ENCODE assay signal across 21 cellular contexts in genomic region chr9:99003308-99003707, GRCh38. TPM values are rescaled to one million over a fixed set of nuclear protein-coding genes. Genes with fewer than 3 reads are reported as not detected.
"Had no signal": no experiment of that assay in that cellular context is flagged by ENCODE, and none has a peak within 500 bp of the region (broad histone marks: within the 10 kb centered on the region; RNA-seq: fewer than 3 reads in every experiment).

No MANE protein-coding gene starts in this region.

- H3K4me3 ChIP-seq: breast epithelium, SJCRH30, thoracic aorta, upper lobe of right lung had no signal

- H3K27ac Mint-ChIP-seq: activated B cell treated with CpG ODN at 0.5 μM for 24 hours; activated CD4-positive, alpha-beta T cell treated with anti-CD3 and anti-CD28 coated beads for 36 hours; activated naive CD8-positive, alpha-beta T cell treated with anti-CD3 and anti-CD28 coated beads for 36 hours; nephron progenitor cell; T-cell had no signal

- ATAC-seq: activated CD4-positive, alpha-beta T cell treated with anti-CD3 and anti-CD28 coated beads for 36 hours; left lobe of liver; sciatic nerve; stimulated activated naive B cell treated with anti-CD40 and anti-IgM and Interleukin-4, amounts not matched to agents 10 μg/mL and 1 μg/mL and 100 μg/mL, for 72 hours; T-cell; upper lobe of right lung had no signal

- H3K9me3 ChIP-seq: breast epithelium, thoracic aorta, upper lobe of right lung had no signal

- H3K4me3 Mint-ChIP-seq: activated B cell treated with CpG ODN at 0.5 μM for 24 hours; activated CD4-positive, alpha-beta T cell treated with anti-CD3 and anti-CD28 coated beads for 36 hours; activated naive CD8-positive, alpha-beta T cell treated with anti-CD3 and anti-CD28 coated beads for 36 hours; nephron progenitor cell; stimulated activated naive B cell treated with anti-CD40 and anti-IgM and Interleukin-4, amounts not matched to agents 10 μg/mL and 1 μg/mL and 100 μg/mL, for 72 hours; T-cell had no signal

- H3K27me3 Mint-ChIP-seq: activated B cell treated with CpG ODN at 0.5 μM for 24 hours; activated CD4-positive, alpha-beta T cell treated with anti-CD3 and anti-CD28 coated beads for 36 hours; activated naive CD8-positive, alpha-beta T cell treated with anti-CD3 and anti-CD28 coated beads for 36 hours; T-cell had no signal

- H3K4me1 ChIP-seq: breast epithelium, SJCRH30 had no signal

- H3K27ac ChIP-seq: breast epithelium, SJCRH30, thoracic aorta, upper lobe of right lung had no signal

- H3K9me3 Mint-ChIP-seq: activated B cell treated with CpG ODN at 0.5 μM for 24 hours; activated naive CD8-positive, alpha-beta T cell treated with anti-CD3 and anti-CD28 coated beads for 36 hours; stimulated activated naive B cell treated with anti-CD40 and anti-IgM and Interleukin-4, amounts not matched to agents 10 μg/mL and 1 μg/mL and 100 μg/mL, for 72 hours; T-cell had no signal

- H3K36me3 Mint-ChIP-seq: activated naive CD8-positive, alpha-beta T cell treated with anti-CD3 and anti-CD28 coated beads for 36 hours; stimulated activated naive B cell treated with anti-CD40 and anti-IgM and Interleukin-4, amounts not matched to agents 10 μg/mL and 1 μg/mL and 100 μg/mL, for 72 hours; T-cell had no signal

- H3K27me3 ChIP-seq: breast epithelium, SJCRH30, upper lobe of right lung had no signal

- DNase-seq: activated B cell treated with CpG ODN at 0.5 μM for 24 hours; activated CD4-positive, alpha-beta T cell treated with anti-CD3 and anti-CD28 coated beads for 36 hours; activated CD4-positive, alpha-beta T cell treated with anti-CD3 and anti-CD28 coated beads, Interleukin-2, amount 50 U/mL, for 4 hours; activated naive CD4-positive, alpha-beta T cell treated with Interleukin-2 at 50 U/mL for 16 hours; activated naive CD8-positive, alpha-beta T cell treated with anti-CD3 and anti-CD28 coated beads for 36 hours; cerebellar nuclear complex; cortex of kidney; foreskin fibroblast; nephron progenitor cell; occipital lobe; SJCRH30; small intestine; stimulated activated CD4-positive, alpha-beta T cell treated with anti-CD3 and anti-CD28 coated beads, Interleukin-2, amount 100 ng/mL, for 24 hours; stimulated activated naive B cell treated with anti-CD40 and anti-IgM and Interleukin-4, amounts not matched to agents 10 μg/mL and 1 μg/mL and 100 μg/mL, for 72 hours; T-cell; T-helper 9 cell; upper lobe of right lung had no signal

- H3K36me3 ChIP-seq: breast epithelium, SJCRH30, upper lobe of right lung had no signal

RNA-seq across cellular contexts. Expression of gene COL15A1, which starts 59.6 kb away (rescaled TPM):
- total RNA-seq: activated CD4-positive, alpha-beta T cell treated with anti-CD3 and anti-CD28 coated beads for 36 hours had no signal
